Comparison of ENCODE assay signal across 10 cellular contexts in the genomic region with DNA sequence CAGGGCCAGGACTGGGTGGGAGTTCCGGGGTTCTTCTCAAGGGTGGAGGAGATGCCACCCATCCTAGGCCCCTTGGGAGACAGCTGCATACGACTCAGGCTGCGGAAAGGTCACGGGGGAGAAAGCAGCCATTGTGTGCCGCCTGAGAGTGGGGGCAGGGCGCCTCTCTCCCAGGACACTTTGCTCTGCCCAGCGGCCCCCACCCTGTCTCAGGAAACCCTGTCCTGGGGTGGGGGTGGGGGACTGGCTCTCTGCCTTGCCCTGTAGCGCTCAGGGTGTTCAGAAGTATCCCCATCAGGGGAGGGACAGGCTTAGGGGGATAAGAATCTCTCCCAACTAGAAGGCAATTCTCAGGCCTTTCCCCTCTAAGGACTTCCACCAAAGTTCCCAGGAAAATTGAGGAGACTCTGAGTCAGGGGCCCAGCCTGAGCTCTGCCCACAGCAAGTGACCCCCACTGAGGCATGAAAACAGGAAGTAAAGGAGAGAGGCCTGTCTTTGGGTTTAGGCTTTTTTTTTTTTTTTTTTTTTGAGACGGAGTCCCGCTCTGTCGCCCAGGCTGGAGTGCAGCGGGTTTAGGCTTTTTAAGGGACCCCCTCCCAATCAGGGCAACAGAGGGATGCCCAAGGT. TPM values are rescaled to one million over a fixed set of nuclear protein-coding genes. Genes with fewer than 3 reads are reported as not detected.
DNase-seq lines count a peak whose midpoint lies in the region; ATAC-seq and TF ChIP-seq lines count a peak whose summit lies in the region.
"Had no signal": no experiment of that assay in that cellular context is flagged by ENCODE, and none has a peak within 500 bp of the region (broad histone marks: within the 10 kb centered on the region; RNA-seq: fewer than 3 reads in every experiment).

No MANE protein-coding gene starts in this region.

- no peak overlapping the region for H2BK12ac ChIP-seq in H9 (ENCODE audit: insufficient read length, low read depth, low read length)

- CTCF ChIA-PET in activated B cell treated with CpG ODN at 0.5 μM for 24 hours (lab: Charles Lee) = interaction anchor here (0.7 to 3.0 kb wide), 4 partner anchors 8 to 33 kb away, joined by 4 to 12 read pairs (median 5); a partner anchor contains a TSS

- no peak overlapping the region for H2BK15ac ChIP-seq in H9 (ENCODE audit: low read depth, low read length)

- ATAC-seq in activated B cell treated with CpG ODN at 0.5 μM for 24 hours (ENCODE audit: low read depth) (no peak), heart left ventricle (peak; percentile 26 to 60 (median 38)), GM21717 (IDR thresholded peaks at IDR 0.05; ENCODE audit: unreplicated experiment) (no peak), HG02970 (IDR thresholded peaks at IDR 0.05; ENCODE audit: low FRiP score, unreplicated experiment) (no peak), HG03521 (IDR thresholded peaks at IDR 0.05; ENCODE audit: unreplicated experiment) (no peak)

- no peak overlapping the region for H4K91ac ChIP-seq in H9 (ENCODE audit: insufficient read length, low read depth, low read length)

- H3K9me3 ChIP-seq in H9 (ENCODE audit: control insufficient read depth, low read depth, low read length) (no peaks in the 10 kb centered on the region), heart left ventricle (no peaks in the 10 kb centered on the region), sigmoid colon (no peaks in the 10 kb centered on the region)
- H3K9me3 ChIP-seq: HAP-1 had no signal

- no peaks in the 10 kb centered on the region for H4K20me1 ChIP-seq in H9 (ENCODE audit: control insufficient read depth, insufficient read depth, insufficient read length)

- TF ChIP-seq POLR2A in heart left ventricle (IDR thresholded peaks at IDR 0.05) (no peak), sigmoid colon (IDR thresholded peaks at IDR 0.05) (no peak)

- no peak overlapping the region for H3K56ac ChIP-seq in H9 (ENCODE audit: insufficient read length, low read depth, low read length)

- peaks cover 10% of the 10 kb centered on the region for H3K23me2 ChIP-seq in H9 (ENCODE audit: insufficient read length, low read depth, low read length, poor library complexity, severe bottlenecking)

- DNase-seq in H9 (no peak), activated B cell treated with CpG ODN at 0.5 μM for 24 hours (no peak), heart left ventricle (peak in 4 of 5 donors; percentile 45 to 71 (median 60)), sigmoid colon (no peak), NCI-H446 treated with DMSO at 0.1 percent for 48 hours (lab: John Stamatoyannopoulos, UW) (no peak)

- POLR2A ChIA-PET in activated B cell treated with CpG ODN at 0.5 μM for 24 hours (lab: Charles Lee) = interaction anchor here (0.7 to 1.1 kb wide), 3 partner anchors 16 to 33 kb away, joined by 3 to 4 read pairs (median 3); a partner anchor contains a TSS

- H4K5ac ChIP-seq in H9 (ENCODE audit: insufficient read length, low read depth, low read length) = no peak overlapping the region

- H3K27ac Mint-ChIP-seq in H9 (peak overlapping the region; percentile 55 to 91 (median 77); a peak in 3 of 7 replicates), activated B cell treated with CpG ODN at 0.5 μM for 24 hours (peak overlapping the region; percentile 71)

- H3K18ac ChIP-seq in H9 (ENCODE audit: insufficient read length, low read depth, low read length) = no peak overlapping the region

- no peak overlapping the region for H3K9ac ChIP-seq in H9 (ENCODE audit: extremely low read depth, insufficient read length, low read length)

- H3K27me3 Mint-ChIP-seq in H9 (ENCODE audit: low read depth) (no peaks in the 10 kb centered on the region), activated B cell treated with CpG ODN at 0.5 μM for 24 hours (no peaks in the 10 kb centered on the region)

- no peak for TF ChIP-seq EP300 in sigmoid colon (IDR thresholded peaks at IDR 0.05)

- H3K4me3 ChIP-seq in heart left ventricle = peak overlapping the region in 10 of 12 donors; percentile 27 to 95 (median 74)
- H3K4me3 ChIP-seq in sigmoid colon = no peak overlapping the region
- H3K4me3 ChIP-seq: cardiac muscle cell, HAP-1 had no signal

- peaks cover 23% of the 10 kb centered on the region; the same call in 1 of the 2 replicates for H3K79me2 ChIP-seq in H9 (ENCODE audit: insufficient read depth, low read length)

- no peak overlapping the region for H3K4me2 ChIP-seq in H9 (ENCODE audit: insufficient read depth, insufficient read length, low read length)

- peaks cover 28 to 43% of the 10 kb centered on the region in 2 experiments for H3K4me1 Mint-ChIP-seq in H9
- peaks cover 53% of the 10 kb centered on the region for H3K4me1 Mint-ChIP-seq in activated B cell treated with CpG ODN at 0.5 μM for 24 hours

- H3K4me1 ChIP-seq in H9 (ENCODE audit: insufficient read depth, low read length) (peaks cover 15% of the 10 kb centered on the region; the same call in 1 of the 2 replicates), heart left ventricle (peaks cover 0 to 79% (median 48%) of the 10 kb centered on the region in 12 donors), sigmoid colon (peaks cover 0 to 51% (median 43%) of the 10 kb centered on the region in 4 donors)

- no peak overlapping the region for H4K8ac ChIP-seq in H9 (replicated peaks; ENCODE audit: insufficient read length, low read depth, low read length)

- H3T11ph ChIP-seq in H9 (ENCODE audit: low read length) = no peak overlapping the region

- H3K27ac ChIP-seq in H9 (ENCODE audit: insufficient read length, low read depth, low read length) (no peak overlapping the region), heart left ventricle (peak overlapping the region; percentile 73 to 97 (median 88)), sigmoid colon (peak overlapping the region; percentile 59 to 82 (median 64))
- H3K27ac ChIP-seq: cardiac muscle cell had no signal

- no peaks in the 10 kb centered on the region for H3K27me3 ChIP-seq in H9 (ENCODE audit: insufficient read depth, low read length)
- H3K27me3 ChIP-seq in heart left ventricle = no peaks in the 10 kb centered on the region
- no peaks in the 10 kb centered on the region for H3K27me3 ChIP-seq in sigmoid colon
- H3K27me3 ChIP-seq: cardiac muscle cell had no signal

- H2BK120ac ChIP-seq in H9 (ENCODE audit: low read depth, low read length, poor library complexity, severe bottlenecking) = no peak overlapping the region

- TF ChIP-seq CTCF in H9 (conservative IDR thresholded peaks at IDR 0.05) (no peak), activated B cell treated with CpG ODN at 0.5 μM for 24 hours (IDR thresholded peaks at IDR 0.05) (no peak), heart left ventricle (IDR thresholded peaks at IDR 0.05) (no peak), sigmoid colon (IDR thresholded peaks at IDR 0.05) (no peak)

- H3K14ac ChIP-seq in H9 (ENCODE audit: insufficient read depth, low read length) = no peak overlapping the region

- intact Hi-C loops in activated B cell treated with CpG ODN at 0.5 μM for 24 hours (cut with micrococcal nuclease) = loop anchor here (5.0 kb wide), 1 partner anchor 1238 kb away; a partner anchor contains a TSS
- intact Hi-C loops in heart left ventricle (cut with DNase I) = loop anchor here in 5 of 10 donors (5.0 to 10.0 kb wide), 8 partner anchors 33 to 510 kb away; a partner anchor contains a TSS
- intact Hi-C loops in sigmoid colon (cut with DNase I) = loop anchor here (5.0 kb wide), 2 partner anchors 33 to 343 kb away; no protein-coding TSS in a partner anchor

- H2BK20ac ChIP-seq in H9 (ENCODE audit: low read depth, low read length, poor library complexity, severe bottlenecking) = no peak overlapping the region

- H3K23ac ChIP-seq in H9 (ENCODE audit: insufficient read length, low read depth, low read length) = no peak overlapping the region

- no peak overlapping the region for H2AFZ ChIP-seq in H9 (ENCODE audit: low read length)

- no peak overlapping the region for H3K4ac ChIP-seq in H9 (ENCODE audit: low read depth, low read length)

- WGBS in H9 (ENCODE audit: extremely low coverage, insufficient read length, low lambda C conversion rate) = no CpG with 5 or more reads among the region's 12 CpGs
- WGBS in heart left ventricle, 4 donors = 40 to 67% (median 53%) methylated on average over 12 of the region's 12 CpGs
- 66 to 89% methylated on average over 12 of the region's 12 CpGs for whole genome bisulfite sequencing in sigmoid colon, 2 donors

- H3K36me3 ChIP-seq in heart left ventricle (peaks cover 0 to 36% (median 31%) of the 10 kb centered on the region in 9 donors), sigmoid colon (peaks cover 9 to 25% (median 17%) of the 10 kb centered on the region in 4 donors)
- H3K36me3 ChIP-seq: cardiac muscle cell had no signal

- peaks cover 19 to 36% (median 30%) of the 10 kb centered on the region in 3 experiments for H3K36me3 Mint-ChIP-seq in H9 (ENCODE audit: insufficient read depth in 1 of 3, low read depth in 3 of 3)
- peaks cover 17% of the 10 kb centered on the region for H3K36me3 Mint-ChIP-seq in activated B cell treated with CpG ODN at 0.5 μM for 24 hours (ENCODE audit: low read depth)

- peaks cover 4% of the 10 kb centered on the region for H3K79me1 ChIP-seq in H9 (ENCODE audit: insufficient read depth, low read depth, low read length, poor library complexity, severe bottlenecking)

- no peak overlapping the region for H2BK5ac ChIP-seq in H9 (ENCODE audit: insufficient read length, low read length)

- no peak overlapping the region for H2AK5ac ChIP-seq in H9 (ENCODE audit: insufficient read length, low read length)

- H3K9me3 Mint-ChIP-seq in H9 (no peaks in the 10 kb centered on the region), activated B cell treated with CpG ODN at 0.5 μM for 24 hours (no peaks in the 10 kb centered on the region)

- peak overlapping the region in 1 of 2 experiments; percentile 38; a peak in 1 of 5 replicates for H3K4me3 Mint-ChIP-seq in H9
- H3K4me3 Mint-ChIP-seq in activated B cell treated with CpG ODN at 0.5 μM for 24 hours = peak overlapping the region; percentile 44

RNA-seq across cellular contexts. Expression of a gene that starts 4.9 kb away (rescaled TPM):
- total RNA-seq in H9 (2021) = 47.0 and 47.4 TPM in 2 replicates
- total RNA-seq in activated B cell treated with CpG ODN at 0.5 μM for 24 hours = 41.7 and 45.3 TPM in 2 replicates
- total RNA-seq in heart left ventricle = 10 to 100 TPM; 23.1 to 52.9 (median 31.4) TPM
- 10 to 100 TPM; 23.0 to 37.8 TPM for polyA plus RNA-seq in heart left ventricle
- 10 to 100 TPM; 13.6 to 31.3 (median 16.8) TPM for total RNA-seq in sigmoid colon
- 10 to 100 TPM; 16.9 to 28.5 (median 18.0) TPM for polyA plus RNA-seq in sigmoid colon

RNA-seq across cellular contexts. Expression of a gene that starts 8.4 kb away (rescaled TPM):
- 21.6 and 24.2 TPM in 2 replicates for total RNA-seq in H9 (2021)
- 3.5 and 5.2 TPM in 2 replicates for total RNA-seq in activated B cell treated with CpG ODN at 0.5 μM for 24 hours
- 1 to 10 TPM; 4.4 to 9.9 (median 6.1) TPM for total RNA-seq in heart left ventricle
- polyA plus RNA-seq in heart left ventricle = 10 to 100 TPM in 1 of 2 donors, 1 to 10 TPM in 1; 4.1 to 12.7 TPM
- total RNA-seq in sigmoid colon = 10 to 100 TPM in 1 of 4 donors, 1 to 10 TPM in 3; 5.4 to 17.2 (median 6.2) TPM
- 1 to 10 TPM; 1.6 to 5.2 (median 3.0) TPM for polyA plus RNA-seq in sigmoid colon

RNA-seq across cellular contexts. Expression of a gene that starts 16.1 kb away (rescaled TPM):
- total RNA-seq in H9 (2021) = 27.1 and 28.1 TPM in 2 replicates
- total RNA-seq in activated B cell treated with CpG ODN at 0.5 μM for 24 hours = 65.1 and 71.2 TPM in 2 replicates
- total RNA-seq in heart left ventricle = 10 to 100 TPM; 23.8 to 65.5 (median 38.3) TPM
- 10 to 100 TPM; 65.1 to 93.0 TPM for polyA plus RNA-seq in heart left ventricle
- 10 to 100 TPM; 28.8 to 41.8 (median 35.4) TPM for total RNA-seq in sigmoid colon
- 10 to 100 TPM; 14.4 to 79.0 (median 20.3) TPM for polyA plus RNA-seq in sigmoid colon

RNA-seq across cellular contexts. Expression of a gene that starts 17.7 kb away (rescaled TPM):
- total RNA-seq in H9 (2021) (1.7 and 2.5 TPM in 2 replicates), activated B cell treated with CpG ODN at 0.5 μM for 24 hours (11.0 and 11.2 TPM in 2 replicates), heart left ventricle (10 to 100 TPM in 2 of 9 donors, 1 to 10 TPM in 7; 5.3 to 13.1 (median 9.0) TPM), sigmoid colon (10 to 100 TPM in 1 of 4 donors, 1 to 10 TPM in 3; 4.1 to 10.8 (median 6.7) TPM)
- polyA plus RNA-seq in heart left ventricle (1 to 10 TPM; 4.0 to 8.2 TPM), sigmoid colon (10 to 100 TPM in 1 of 3 donors, 1 to 10 TPM in 2; 4.9 to 10.3 (median 5.4) TPM)

RNA-seq across cellular contexts. Expression of a gene that starts 38.1 kb away (rescaled TPM):
- total RNA-seq in H9 (2021) = 2.3 and 2.6 TPM in 2 replicates
- 4.1 and 5.1 TPM in 2 replicates for total RNA-seq in activated B cell treated with CpG ODN at 0.5 μM for 24 hours
- 100 to 1,000 TPM in 3 of 9 donors, 10 to 100 TPM in 6; 72.1 to 115 (median 95.5) TPM for total RNA-seq in heart left ventricle
- 10 to 100 TPM; 50.7 to 96.2 TPM for polyA plus RNA-seq in heart left ventricle
- total RNA-seq in sigmoid colon = 10 to 100 TPM; 23.9 to 94.4 (median 35.1) TPM
- polyA plus RNA-seq in sigmoid colon = 1 to 10 TPM in 2 of 3 donors, under 1 TPM in 1; 0.23 to 4.9 (median 3.0) TPM

Comparison
In these comparisons a context has a peak if more than half of its experiments do, and no peak if none do; other contexts are left out.
1. DNase-seq: peak in heart left ventricle (4 of 5); none in H9 (single experiment), activated B cell treated with CpG ODN at 0.5 μM for 24 hours (single experiment), sigmoid colon (single experiment) and NCI-H446 treated with DMSO at 0.1 percent for 48 hours (single experiment).
2. ATAC-seq: peak in heart left ventricle (4 of 4); none in activated B cell treated with CpG ODN at 0.5 μM for 24 hours (single experiment), GM21717 (single experiment), HG02970 (single experiment) and HG03521 (single experiment).
3. H3K4me3 ChIP-seq: peak in heart left ventricle (10 of 12); none in sigmoid colon (0 of 4).